In the genomic region with DNA sequence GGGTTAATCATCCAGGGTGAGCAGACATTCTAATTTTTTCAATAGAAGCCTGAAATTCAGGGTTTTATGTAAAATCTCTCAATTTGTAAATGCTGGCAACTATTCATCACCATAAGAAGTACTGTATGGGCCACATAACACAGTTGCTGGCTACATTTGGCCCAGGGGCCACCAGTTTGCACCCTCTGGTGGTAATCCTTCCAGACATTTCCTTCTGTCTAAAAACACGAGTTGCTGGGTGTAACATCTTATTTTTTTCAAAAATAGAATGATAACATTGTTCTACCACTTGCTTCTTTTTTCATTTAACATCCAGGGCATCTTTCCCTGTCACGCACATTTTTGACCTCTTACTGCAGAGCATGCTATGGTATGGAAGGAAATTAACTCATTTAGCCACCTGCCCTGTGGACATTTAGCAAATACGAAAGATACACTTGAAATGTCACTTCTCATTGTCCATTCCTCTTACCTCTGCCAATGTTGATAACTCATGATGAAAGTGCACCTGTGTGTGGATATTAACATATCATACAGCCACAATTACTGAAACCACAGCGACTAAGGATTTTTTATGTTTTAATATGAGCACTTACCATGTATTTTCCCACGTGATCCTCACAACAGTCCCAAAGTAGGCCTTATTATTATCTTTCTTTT, we compare ENCODE assay signal across 14 cellular contexts.
A peak's percentile ranks its signal among the peaks of the same experiment; 100 is the strongest.
DNase-seq lines count a peak whose midpoint lies in the region; ATAC-seq and TF ChIP-seq lines count a peak whose summit lies in the region.
"Had no signal": no experiment of that assay in that cellular context is flagged by ENCODE, and none has a peak within 500 bp of the region (broad histone marks: within the 10 kb centered on the region; RNA-seq: fewer than 3 reads in every experiment).

No MANE protein-coding gene starts in this region.

- peak; percentile 39 for DNase-seq in activated CD4-positive, alpha-beta T cell treated with anti-CD3 and anti-CD28 coated beads for 36 hours
- DNase-seq in activated CD4-positive, alpha-beta T cell treated with anti-CD3 and anti-CD28 coated beads, Interleukin-2, amount 50 U/mL, for 48 hours: no peak
- DNase-seq in HFFc6: no peak
- no peak for DNase-seq in activated T-helper 1 cell treated with anti-CD3 and anti-CD28 coated beads, Interleukin-12 subunit alpha, Interleukin-12 subunit beta, Interleukin-2, Interleukin-4 antibody, amounts not matched to agents 30 ng/mL and 10 ng/mL and 1 ng/mL, durations not matched to agents 14 hours and 24 hours and 36 hours (ENCODE audit: low spot score)
- no peak for DNase-seq in naive thymus-derived CD8-positive, alpha-beta T cell
- no peak for DNase-seq in GM13976 (ENCODE audit: low spot score)
- DNase-seq: colonic mucosa, gastrocnemius medialis, kidney, upper lobe of right lung had no signal

- H3K36me3 Mint-ChIP-seq in activated CD4-positive, alpha-beta T cell treated with anti-CD3 and anti-CD28 coated beads for 36 hours (ENCODE audit: low read depth): no peaks in the 10 kb centered on the region
- no peaks in the 10 kb centered on the region for H3K36me3 Mint-ChIP-seq in HFFc6 (ENCODE audit: low read depth)
- H3K36me3 Mint-ChIP-seq in activated T-helper 1 cell treated with anti-CD3 and anti-CD28 coated beads, Interleukin-12 subunit alpha, Interleukin-12 subunit beta, Interleukin-2, Interleukin-4 antibody, amounts not matched to agents 30 ng/mL and 10 ng/mL and 1 ng/mL, durations not matched to agents 14 hours and 24 hours and 36 hours (ENCODE audit: low read depth): no peaks in the 10 kb centered on the region
- H3K36me3 Mint-ChIP-seq in naive thymus-derived CD8-positive, alpha-beta T cell: no peaks in the 10 kb centered on the region
- H3K36me3 Mint-ChIP-seq: WTC11 had no signal

- H3K27me3 Mint-ChIP-seq in activated CD4-positive, alpha-beta T cell treated with anti-CD3 and anti-CD28 coated beads for 36 hours: no peaks in the 10 kb centered on the region
- H3K27me3 Mint-ChIP-seq in HFFc6 (ENCODE audit: insufficient read depth): peaks cover 16% of the 10 kb centered on the region; the same call in 1 of the 2 replicates
- no peaks in the 10 kb centered on the region for H3K27me3 Mint-ChIP-seq in activated T-helper 1 cell treated with anti-CD3 and anti-CD28 coated beads, Interleukin-12 subunit alpha, Interleukin-12 subunit beta, Interleukin-2, Interleukin-4 antibody, amounts not matched to agents 30 ng/mL and 10 ng/mL and 1 ng/mL, durations not matched to agents 14 hours and 24 hours and 36 hours (ENCODE audit: insufficient read depth)
- no peaks in the 10 kb centered on the region for H3K27me3 Mint-ChIP-seq in naive thymus-derived CD8-positive, alpha-beta T cell

- in situ Hi-C loops in GM13976 (cut with MboI; ENCODE audit: low sequenced_read_pairs, unreplicated experiment): no loop called here

- 0 out of 2 replicates have a peak, but pooled peaks have one; percentile 19 for TF ChIP-seq CTCF in HFFc6 (IDR thresholded peaks at IDR 0.05)
- TF ChIP-seq CTCF in GM13976 (IDR thresholded peaks at IDR 0.05; ENCODE audit: borderline replicate concordance, control extremely low read depth, extremely low read depth, insufficient read depth, missing control alignments): no peak

- H3K4me1 Mint-ChIP-seq in activated CD4-positive, alpha-beta T cell treated with anti-CD3 and anti-CD28 coated beads for 36 hours: peaks cover 85% of the 10 kb centered on the region
- peaks cover 28% of the 10 kb centered on the region for H3K4me1 Mint-ChIP-seq in HFFc6 (ENCODE audit: low read depth)
- peaks cover 87% of the 10 kb centered on the region for H3K4me1 Mint-ChIP-seq in activated T-helper 1 cell treated with anti-CD3 and anti-CD28 coated beads, Interleukin-12 subunit alpha, Interleukin-12 subunit beta, Interleukin-2, Interleukin-4 antibody, amounts not matched to agents 30 ng/mL and 10 ng/mL and 1 ng/mL, durations not matched to agents 14 hours and 24 hours and 36 hours (ENCODE audit: low read depth)
- peaks cover 42 to 87% (median 77%) of the 10 kb centered on the region in 4 donors for H3K4me1 Mint-ChIP-seq in naive thymus-derived CD8-positive, alpha-beta T cell

- no peak for ATAC-seq in activated CD4-positive, alpha-beta T cell treated with anti-CD3 and anti-CD28 coated beads for 36 hours
- ATAC-seq in naive thymus-derived CD8-positive, alpha-beta T cell: no peak
- ATAC-seq in HG03565 (IDR thresholded peaks at IDR 0.05; ENCODE audit: unreplicated experiment): no peak
- no peak for ATAC-seq in GM21825 (IDR thresholded peaks at IDR 0.05; ENCODE audit: unreplicated experiment)
- ATAC-seq: gastrocnemius medialis, WTC11 had no signal

- H3K27ac Mint-ChIP-seq in activated CD4-positive, alpha-beta T cell treated with anti-CD3 and anti-CD28 coated beads for 36 hours: peak overlapping the region; percentile 63
- no peak overlapping the region for H3K27ac Mint-ChIP-seq in HFFc6
- H3K27ac Mint-ChIP-seq in activated T-helper 1 cell treated with anti-CD3 and anti-CD28 coated beads, Interleukin-12 subunit alpha, Interleukin-12 subunit beta, Interleukin-2, Interleukin-4 antibody, amounts not matched to agents 30 ng/mL and 10 ng/mL and 1 ng/mL, durations not matched to agents 14 hours and 24 hours and 36 hours: peak overlapping the region; percentile 68
- peak overlapping the region in 8 of 10 donors; percentile 40 to 95 (median 72) for H3K27ac Mint-ChIP-seq in naive thymus-derived CD8-positive, alpha-beta T cell
- H3K27ac Mint-ChIP-seq: WTC11 had no signal

- CTCF ChIA-PET in activated CD4-positive, alpha-beta T cell treated with anti-CD3 and anti-CD28 coated beads for 36 hours (lab: Charles Lee): interaction anchor here (1.0 to 1.4 kb wide), 2 partner anchors 41 kb away, joined by 4 to 5 read pairs; no protein-coding TSS in a partner anchor

- POLR2A ChIA-PET in activated CD4-positive, alpha-beta T cell treated with anti-CD3 and anti-CD28 coated beads for 36 hours (lab: Charles Lee): interaction anchor here (1.1 kb wide), 1 partner anchor 131 kb away, joined by 3 read pairs; no protein-coding TSS in a partner anchor
- POLR2A ChIA-PET in naive thymus-derived CD8-positive, alpha-beta T cell (lab: Charles Lee): interaction anchor here (5.3 kb wide), 1 partner anchor 119 kb away, joined by 69 read pairs; a partner anchor contains a TSS

- intact Hi-C loops in activated CD4-positive, alpha-beta T cell treated with anti-CD3 and anti-CD28 coated beads for 36 hours (cut with DNase I, micrococcal nuclease): loop anchor here (2.0 to 10.0 kb wide), 5 partner anchors 32 to 306 kb away; a partner anchor contains a TSS
- intact Hi-C loops in activated T-helper 1 cell treated with anti-CD3 and anti-CD28 coated beads, Interleukin-12 subunit alpha, Interleukin-12 subunit beta, Interleukin-2, Interleukin-4 antibody, amounts not matched to agents 30 ng/mL and 10 ng/mL and 1 ng/mL, durations not matched to agents 14 hours and 24 hours and 36 hours (cut with micrococcal nuclease): loop anchor here (5.0 kb wide), 4 partner anchors 217 to 362 kb away; a partner anchor contains a TSS

- no peaks in the 10 kb centered on the region for H3K9me3 Mint-ChIP-seq in activated CD4-positive, alpha-beta T cell treated with anti-CD3 and anti-CD28 coated beads for 36 hours (ENCODE audit: low read depth)
- no peaks in the 10 kb centered on the region for H3K9me3 Mint-ChIP-seq in HFFc6
- no peaks in the 10 kb centered on the region for H3K9me3 Mint-ChIP-seq in activated T-helper 1 cell treated with anti-CD3 and anti-CD28 coated beads, Interleukin-12 subunit alpha, Interleukin-12 subunit beta, Interleukin-2, Interleukin-4 antibody, amounts not matched to agents 30 ng/mL and 10 ng/mL and 1 ng/mL, durations not matched to agents 14 hours and 24 hours and 36 hours
- no peaks in the 10 kb centered on the region for H3K9me3 Mint-ChIP-seq in naive thymus-derived CD8-positive, alpha-beta T cell
- H3K9me3 Mint-ChIP-seq: neural crest cell, WTC11 had no signal

- no peak overlapping the region for H3K4me3 Mint-ChIP-seq in activated CD4-positive, alpha-beta T cell treated with anti-CD3 and anti-CD28 coated beads for 36 hours
- H3K4me3 Mint-ChIP-seq in HFFc6: no peak overlapping the region
- H3K4me3 Mint-ChIP-seq in activated T-helper 1 cell treated with anti-CD3 and anti-CD28 coated beads, Interleukin-12 subunit alpha, Interleukin-12 subunit beta, Interleukin-2, Interleukin-4 antibody, amounts not matched to agents 30 ng/mL and 10 ng/mL and 1 ng/mL, durations not matched to agents 14 hours and 24 hours and 36 hours: no peak overlapping the region
- peak overlapping the region in 1 of 10 donors; percentile 20 for H3K4me3 Mint-ChIP-seq in naive thymus-derived CD8-positive, alpha-beta T cell
- H3K4me3 Mint-ChIP-seq: neural crest cell, WTC11 had no signal
